Comparison of ENCODE assay signal across 11 cellular contexts in genomic region chr1:186819140-186819539, GRCh38. TPM values are rescaled to one million over a fixed set of nuclear protein-coding genes. Genes with fewer than 3 reads are reported as not detected.
DNase-seq lines count a peak whose midpoint lies in the region; ATAC-seq lines count a peak whose summit lies in the region.
"Had no signal": no experiment of that assay in that cellular context is flagged by ENCODE, and none has a peak within 500 bp of the region (broad histone marks: within the 10 kb centered on the region; RNA-seq: fewer than 3 reads in every experiment).

No MANE protein-coding gene starts in this region.

- ATAC-seq in GM21528 (IDR thresholded peaks at IDR 0.05; ENCODE audit: low FRiP score, unreplicated experiment) (peak; percentile 71), HG03457 (IDR thresholded peaks at IDR 0.05; ENCODE audit: unreplicated experiment) (peak; percentile 61)
- ATAC-seq: K562 had no signal

- peak; percentile 43 for DNase-seq in EL
- DNase-seq in dedifferentiated amniotic fluid mesenchymal stem cell (ENCODE audit: extremely low spot score): peak; percentile 75
- no peak for DNase-seq in cerebellum (ENCODE audit: low spot score)
- no peak for DNase-seq in NCI-H2196 treated with DMSO at 0.1 percent for 48 hours (lab: John Stamatoyannopoulos, UW; ENCODE audit: unreplicated experiment)
- DNase-seq in NCI-H69 (lab: John Stamatoyannopoulos, UW): no peak
- no peak for DNase-seq in activated CD4-positive, CD25-positive, alpha-beta regulatory T cell (lab: John Stamatoyannopoulos, UW)
- DNase-seq: stimulated activated CD4-positive, alpha-beta T cell treated with anti-CD3 and anti-CD28 coated beads, Interleukin-4, amount 100 ng/mL, for 1 hour had no signal

RNA-seq across cellular contexts. Expression of gene PLA2G4A, which starts 9.6 kb away (rescaled TPM):
- 3.3 TPM for total RNA-seq in cerebellum
- total RNA-seq: T-helper 1 cell treated with Interleukin-12 subunit alpha and Interleukin-12 subunit beta and Interleukin-4 antibody, amounts not matched to agents 30 ng/mL and 1 ng/mL, for 36 hours had no signal

Comparison
In these comparisons a context has a peak if more than half of its experiments do, and no peak if none do; other contexts are left out.
1. DNase-seq: peak in EL (single experiment) and dedifferentiated amniotic fluid mesenchymal stem cell (single experiment); none in cerebellum (single experiment), NCI-H2196 treated with DMSO at 0.1 percent for 48 hours (single experiment), NCI-H69 (single experiment) and activated CD4-positive, CD25-positive, alpha-beta regulatory T cell (0 of 4).